10 cellular contexts compared by ENCODE assay signal in the genomic region with DNA sequence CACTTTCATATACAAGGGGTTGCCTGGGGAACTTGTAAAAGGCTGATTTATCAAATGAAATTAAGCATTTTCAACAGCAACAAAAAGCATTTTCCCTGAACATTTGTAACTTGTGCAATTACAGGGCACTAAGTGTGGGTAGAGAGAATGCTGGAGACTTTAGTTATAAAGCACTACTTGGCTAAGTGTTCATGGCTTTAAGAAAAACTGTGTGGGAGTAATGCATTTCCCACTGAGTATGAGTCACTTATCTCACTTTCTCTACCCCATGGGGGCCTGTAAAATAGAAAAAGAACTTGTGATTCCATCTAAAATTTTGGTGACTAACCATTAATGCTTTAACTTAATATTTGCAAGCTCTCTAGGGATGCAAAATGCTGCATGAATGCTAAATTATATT.
A peak's percentile ranks its signal among the peaks of the same experiment; 100 is the strongest.
DNase-seq lines count a peak whose midpoint lies in the region; ATAC-seq and TF ChIP-seq lines count a peak whose summit lies in the region.
"Had no signal": no experiment of that assay in that cellular context is flagged by ENCODE, and none has a peak within 500 bp of the region (broad histone marks: within the 10 kb centered on the region; RNA-seq: fewer than 3 reads in every experiment).

No MANE protein-coding gene starts in this region.

- DNase-seq in GM10266 (ENCODE audit: extremely low spot score) (peak; percentile 6), M059J (ENCODE audit: low read depth) (peak; percentile 10), iris pigment epithelial cell (ENCODE audit: low read depth) (peak; percentile 65), DMS53 (lab: John Stamatoyannopoulos, UW) (no peak), LoVo (ENCODE audit: low spot score) (no peak)
- DNase-seq in stimulated activated CD4-positive, alpha-beta T cell treated with anti-CD3 and anti-CD28 coated beads, Interleukin-2, amount 100 ng/mL, for 48 hours = no peak
- DNase-seq: cerebellar nuclear complex, small intestine had no signal

- peak; percentile 49 for ATAC-seq in GM21529 (IDR thresholded peaks at IDR 0.05; ENCODE audit: unreplicated experiment)
- ATAC-seq in HG03521 (IDR thresholded peaks at IDR 0.05; ENCODE audit: unreplicated experiment) = no peak

- TF ChIP-seq CTCF in GM10266 (IDR thresholded peaks at IDR 0.05; ENCODE audit: control insufficient read depth, insufficient read depth, low read depth, missing control alignments) = no peak

Comparison
In these comparisons a context has a peak if more than half of its experiments do, and no peak if none do; other contexts are left out.
1. DNase-seq: peak in GM10266 (single experiment), M059J (single experiment) and iris pigment epithelial cell (single experiment); none in DMS53 (single experiment), stimulated activated CD4-positive, alpha-beta T cell treated with anti-CD3 and anti-CD28 coated beads, Interleukin-2, amount 100 ng/mL, for 48 hours (0 of 2) and LoVo (single experiment).